ENCODE assay signal across 8 cellular contexts in the genomic region with DNA sequence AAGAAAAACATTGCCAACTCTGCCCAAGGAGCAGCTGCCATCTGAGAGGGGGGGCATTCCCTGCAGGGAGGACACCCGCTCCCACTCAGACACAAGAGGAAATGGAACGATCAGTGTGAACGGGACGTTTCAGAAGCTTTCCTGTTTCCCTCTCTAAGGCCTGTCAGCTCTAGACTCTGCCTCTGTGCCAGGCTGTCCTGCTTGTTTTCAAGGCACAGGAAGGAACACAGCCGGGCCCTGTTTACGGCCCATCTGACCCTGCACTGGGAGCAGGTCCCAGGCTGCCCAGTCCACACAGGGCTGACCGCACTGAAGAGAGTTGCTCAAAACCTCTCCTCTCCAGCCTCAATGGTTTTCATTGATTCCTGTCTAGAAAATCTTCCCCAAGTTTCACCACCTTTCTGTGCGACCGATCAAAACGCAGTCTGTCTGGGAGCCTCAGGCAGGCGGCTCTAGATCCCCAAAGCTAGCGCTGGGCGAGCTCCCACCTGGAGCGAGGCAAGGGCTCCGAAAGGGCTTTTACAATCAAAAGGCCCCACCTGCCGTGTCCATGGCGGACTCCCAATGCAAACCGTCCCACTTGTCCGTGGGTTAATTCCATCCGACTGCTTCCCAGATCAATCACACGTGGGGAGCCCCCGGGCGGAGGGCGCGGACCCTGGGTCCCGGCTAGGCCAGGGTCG. TPM values are rescaled to one million over a fixed set of nuclear protein-coding genes. Genes with fewer than 3 reads are reported as not detected.
A peak's percentile ranks its signal among the peaks of the same experiment; 100 is the strongest.
DNase-seq lines count a peak whose midpoint lies in the region; ATAC-seq and TF ChIP-seq lines count a peak whose summit lies in the region.

No MANE protein-coding gene starts in this region.

- H3K27me3 ChIP-seq in A673 (replicated peaks; ENCODE audit: insufficient read depth, low read depth, low read length, poor library complexity): no peaks in the 10 kb centered on the region
- peaks cover 7% of the 10 kb centered on the region for H3K27me3 ChIP-seq in HUES64 (ENCODE audit: insufficient read depth, low read length)
- H3K27me3 ChIP-seq in spleen (replicated peaks in 1 of 7): no peaks in the 10 kb centered on the region

- WGBS in HUES64: 77% methylated on average over 27 of the region's 27 CpGs
- 5 to 18% (median 8%) methylated on average over 19 to 27 of the region's 27 CpGs for WGBS in spleen, 5 donors

- BruUV-seq in A673 (replicated peaks; lab: Mats Ljungman, UMichigan): TSS peak; percentile 28

- H3K36me3 ChIP-seq in A673 (ENCODE audit: insufficient read depth, low read length, poor library complexity, severe bottlenecking) (no peaks in the 10 kb centered on the region), HUES64 (ENCODE audit: insufficient read depth, low read length) (no peaks in the 10 kb centered on the region), spleen (no peaks in the 10 kb centered on the region)

- intact Hi-C loops in A673 (cut with micrococcal nuclease; ENCODE audit: unreplicated experiment) (no loop called here), spleen (cut with DNase I; ENCODE audit: low total_unique reads) (loop anchor here (2.0 kb wide), 1 partner anchor 47 kb away; no protein-coding TSS in a partner anchor)

- TF ChIP-seq CTCF in A673 (conservative IDR thresholded peaks at IDR 0.05; ENCODE audit: low read depth, low read length): no peak
- TF ChIP-seq CTCF in astrocyte of the cerebellum (IDR thresholded peaks at IDR 0.05; ENCODE audit: low read depth, low read length, missing control alignments): no peak
- TF ChIP-seq CTCF in spleen (IDR thresholded peaks at IDR 0.05 in 8 of 11, conservative IDR thresholded peaks at IDR 0.05 in 3 of 11): no peak

- POLR2A ChIA-PET in A673 (lab: Charles Lee; ENCODE audit: low non-redundant PET): interaction anchor here (0.6 to 1.0 kb wide), 3 partner anchors 12 to 61 kb away, joined by 3 to 5 read pairs (median 3); no protein-coding TSS in a partner anchor

- CTCF ChIA-PET in A673 (lab: Charles Lee): interaction anchor here (1.4 to 2.5 kb wide), 2 partner anchors 13 to 46 kb away, joined by 5 to 24 read pairs; no protein-coding TSS in a partner anchor

- peaks cover 57% of the 10 kb centered on the region for H3K4me1 ChIP-seq in A673 (ENCODE audit: insufficient read depth, low read length, poor library complexity, severe bottlenecking)
- peaks cover 14% of the 10 kb centered on the region; the same call in 1 of the 2 replicates for H3K4me1 ChIP-seq in HUES64 (ENCODE audit: insufficient read depth, low read length)
- peaks cover 45 to 70% (median 63%) of the 10 kb centered on the region in 6 donors for H3K4me1 ChIP-seq in spleen

- in situ Hi-C loops in astrocyte of the cerebellum (cut with HindIII; ENCODE audit: low sequenced_read_pairs): loop anchor here (10.0 kb wide), 1 partner anchor 109 kb away; no protein-coding TSS in a partner anchor

- peak overlapping the region; percentile 74 for H3K4me3 ChIP-seq in A673 (ENCODE audit: low read depth, low read length, poor library complexity, severe bottlenecking)
- peak overlapping the region; percentile 61 for H3K4me3 ChIP-seq in HUES64 (ENCODE audit: low read length)
- H3K4me3 ChIP-seq in astrocyte of the cerebellum (ENCODE audit: low read depth, low read length): peak overlapping the region; percentile 58
- H3K4me3 ChIP-seq in spleen: peak overlapping the region; percentile 70 to 88 (median 81)

- peak overlapping the region; percentile 95 for H3K27ac ChIP-seq in A673 (ENCODE audit: low read depth, low read length, poor library complexity, severe bottlenecking)
- H3K27ac ChIP-seq in HUES64 (ENCODE audit: low read depth, low read length): no peak overlapping the region
- H3K27ac ChIP-seq in spleen: peak overlapping the region; percentile 74 to 97 (median 92)

- ATAC-seq in GM19035 (IDR thresholded peaks at IDR 0.05; ENCODE audit: unreplicated experiment): no peak

- peak overlapping the region; percentile 78; the same call in 1 of the 2 replicates for H3K9ac ChIP-seq in HUES64 (ENCODE audit: low read depth, low read length)

- H3K9me3 ChIP-seq in A673 (ENCODE audit: low read depth, low read length, poor library complexity, severe bottlenecking): no peaks in the 10 kb centered on the region
- H3K9me3 ChIP-seq in HUES64 (ENCODE audit: insufficient read depth, low read depth, low read length): no peaks in the 10 kb centered on the region
- no peaks in the 10 kb centered on the region for H3K9me3 ChIP-seq in spleen

- DNase-seq in A673 (ENCODE audit: low spot score) (peak; percentile 41), astrocyte of the cerebellum (ENCODE audit: low read depth) (no peak), inferior parietal cortex (ENCODE audit: extremely low spot score) (peak; percentile 51), spleen (peak; percentile 81), NCI-H2081 (lab: John Stamatoyannopoulos, UW) (no peak), NCI-H1417 treated with DMSO at 0.1 percent for 48 hours (lab: John Stamatoyannopoulos, UW) (no peak)

- no peak for TF ChIP-seq POLR2A in spleen (IDR thresholded peaks at IDR 0.05)

RNA-seq across cellular contexts. Expression of a gene that starts 1.5 kb away (rescaled TPM):
- total RNA-seq in A673 (2021): 174 and 182 TPM in 2 replicates
- 22.3 TPM for polyA plus RNA-seq in HUES64 (2013, experiment 1 of 2)
- 21.9 TPM for polyA plus RNA-seq in HUES64 (2013, experiment 2 of 2)
- 100 to 1,000 TPM; 154 to 249 (median 199) TPM for total RNA-seq in spleen
- polyA plus RNA-seq in spleen: 100 to 1,000 TPM; 145 to 385 (median 371) TPM

RNA-seq across cellular contexts. Expression of a gene that starts 20.1 kb away (rescaled TPM):
- 103 TPM in 2 replicates for total RNA-seq in A673 (2021)
- 57.1 TPM for polyA plus RNA-seq in HUES64 (2013, experiment 1 of 2)
- polyA plus RNA-seq in HUES64 (2013, experiment 2 of 2): 46.1 TPM
- total RNA-seq in spleen: 10 to 100 TPM in 2 of 7 donors, 1 to 10 TPM in 5; 1.5 to 17.2 (median 5.3) TPM
- 1 to 10 TPM in 2 of 3 donors, under 1 TPM in 1; 1.00 to 3.9 (median 2.5) TPM for polyA plus RNA-seq in spleen

RNA-seq across cellular contexts. Expression of a gene that starts 28.2 kb away (rescaled TPM):
- 129 and 134 TPM in 2 replicates for total RNA-seq in A673 (2021)
- polyA plus RNA-seq in HUES64 (2013, experiment 1 of 2): 176 TPM
- polyA plus RNA-seq in HUES64 (2013, experiment 2 of 2): 175 TPM
- 100 to 1,000 TPM in 3 of 7 donors, 10 to 100 TPM in 4; 84.1 to 112 (median 96.8) TPM for total RNA-seq in spleen
- 100 to 1,000 TPM; 187 to 259 (median 225) TPM for polyA plus RNA-seq in spleen

Comparison
In these comparisons a context has a peak if more than half of its experiments do, and no peak if none do; other contexts are left out.
1. DNase-seq: peak in A673 (single experiment), inferior parietal cortex (single experiment) and spleen (single experiment); none in astrocyte of the cerebellum (single experiment), NCI-H2081 (0 of 2) and NCI-H1417 treated with DMSO at 0.1 percent for 48 hours (single experiment).
2. Peak in every context shown above with its lines, with median percentiles within 50 percentile points of each other: H3K4me3 ChIP-seq.